Comparison of ENCODE assay signal across 8 cellular contexts in genomic region chr19:57613941-57614743, GRCh38. TPM values are rescaled to one million over a fixed set of nuclear protein-coding genes. Genes with fewer than 3 reads are reported as not detected.
DNase-seq lines count a peak whose midpoint lies in the region; ATAC-seq and TF ChIP-seq lines count a peak whose summit lies in the region.

TSS of gene ZNF134 (plus strand) at chr19:57614242. CDS start at chr19:57619469, 5,227 bp downstream.

- in situ Hi-C loops in transverse colon (cut with MboI; ENCODE audit: low pct_ligation_motif_present in 1 of 4, low pct_unique_long_range_greater_than_20kb in 1 of 4, low sequenced_read_pairs in 3 of 4) = no loop called here

- peaks cover 10% of the 10 kb centered on the region for H3K4me1 ChIP-seq in adipocyte (ENCODE audit: control insufficient read depth, insufficient read depth, low read length)
- H3K4me1 ChIP-seq in heart right ventricle = peaks cover 0 to 33% (median 14%) of the 10 kb centered on the region in 9 donors
- H3K4me1 ChIP-seq in transverse colon = peaks cover 4 to 10% (median 7%) of the 10 kb centered on the region in 4 donors

- peak within 1 kb of the TSS; percentile 90 for H3K9ac ChIP-seq in adipocyte (ENCODE audit: low read length)

- 2% methylated on average over 64 of the region's 64 CpGs for WGBS in heart right ventricle, 2 donors
- 5 to 40% methylated on average over 3 to 62 of the region's 64 CpGs for WGBS in transverse colon (ENCODE audit: low coverage in 1 of 2), 2 donors

- TF ChIP-seq CTCF in heart right ventricle (IDR thresholded peaks at IDR 0.05) = peak in 7 of 9 donors; percentile 27 to 64 (median 53)
- peak in 4 of 5 experiments; percentile 11 to 26 (median 22) for TF ChIP-seq CTCF in transverse colon (IDR thresholded peaks at IDR 0.05)

- peaks cover 34% of the 10 kb centered on the region for H3K36me3 ChIP-seq in adipocyte (ENCODE audit: control insufficient read depth, insufficient read depth, low read length, severe bottlenecking)
- H3K36me3 ChIP-seq in heart right ventricle = peaks cover 2 to 43% (median 33%) of the 10 kb centered on the region in 9 donors
- H3K36me3 ChIP-seq in transverse colon = peaks cover 0 to 42% (median 18%) of the 10 kb centered on the region in 4 donors

- no peaks in the 10 kb centered on the region for H3K27me3 ChIP-seq in adipocyte (replicated peaks; ENCODE audit: control insufficient read depth, insufficient read depth, low read length)
- no peaks in the 10 kb centered on the region for H3K27me3 ChIP-seq in heart right ventricle
- H3K27me3 ChIP-seq in transverse colon = no peaks in the 10 kb centered on the region

- peak; percentile 22 for TF ChIP-seq POLR2A in transverse colon (IDR thresholded peaks at IDR 0.05)

- peak; percentile 81 for ATAC-seq in HG02571 (IDR thresholded peaks at IDR 0.05; ENCODE audit: unreplicated experiment)
- ATAC-seq in heart right ventricle = peak; percentile 96 to 100 (median 99)

- no peak for TF ChIP-seq EP300 in transverse colon (IDR thresholded peaks at IDR 0.05; ENCODE audit: low read depth)

- H3K27ac ChIP-seq in heart right ventricle (peak within 1 kb of the TSS in 9 of 10 donors; percentile 54 to 89 (median 85)), transverse colon (peak within 1 kb of the TSS; percentile 57 to 80 (median 66))

- H3K9me3 ChIP-seq in adipocyte (ENCODE audit: control insufficient read depth, low read length) = peaks cover 43% of the 10 kb centered on the region
- H3K9me3 ChIP-seq in heart right ventricle = peaks cover 0 to 69% (median 50%) of the 10 kb centered on the region in 11 donors
- peaks cover 45 to 50% of the 10 kb centered on the region in 2 donors for H3K9me3 ChIP-seq in transverse colon

- peak within 1 kb of the TSS; percentile 94 for H3K4me3 ChIP-seq in GM08714 (ENCODE audit: low read length)
- peak within 1 kb of the TSS; percentile 91 for H3K4me3 ChIP-seq in adipocyte (ENCODE audit: low read length)
- peak within 1 kb of the TSS; percentile 66 to 100 (median 94) for H3K4me3 ChIP-seq in heart right ventricle
- peak within 1 kb of the TSS; percentile 72 to 99 (median 89) for H3K4me3 ChIP-seq in transverse colon

- DNase-seq in NCI-H128 (lab: John Stamatoyannopoulos, UW; ENCODE audit: unreplicated experiment) (peak; percentile 72), T follicular helper cell (ENCODE audit: low read depth) (peak; percentile 80), adipocyte (ENCODE audit: low read depth) (peak; percentile 95), heart right ventricle (peak; percentile 93 to 94), pons (ENCODE audit: low spot score) (peak; percentile 84), transverse colon (peak; percentile 94)

- intact Hi-C loops in heart right ventricle (cut with DNase I) (loop anchor here in 3 of 10 donors (2.0 to 10.0 kb wide), 2 partner anchors 19 to 49 kb away; partner anchors contain the start of gene ZNF211 (in 2 of the 3)), transverse colon (cut with DNase I; ENCODE audit: low total_unique reads) (no loop called here)

RNA-seq across cellular contexts. Expression of gene ZNF134, which starts in this region (rescaled TPM):
- total RNA-seq in heart right ventricle (10 to 100 TPM in 8 of 10 donors, 1 to 10 TPM in 2; 9.5 to 18.0 (median 12.7) TPM), transverse colon (10 to 100 TPM in 3 of 4 donors, 1 to 10 TPM in 1; 1.6 to 16.8 (median 13.8) TPM)
- polyA plus RNA-seq in heart right ventricle = 1 to 10 TPM; 5.4 to 6.2 TPM

Comparison
In these comparisons a context has a peak if more than half of its experiments do, and no peak if none do; other contexts are left out.
1. Peak in every context shown above with its lines: DNase-seq, ATAC-seq, H3K4me3 ChIP-seq and H3K27ac ChIP-seq.